In genomic region chr21:45818904-45819285, GRCh38 we compare ENCODE assay signal across 8 cellular contexts.
A peak's percentile ranks its signal among the peaks of the same experiment; 100 is the strongest.
DNase-seq lines count a peak whose midpoint lies in the region; ATAC-seq and TF ChIP-seq lines count a peak whose summit lies in the region.

No MANE protein-coding gene starts in this region.

- no peak for TF ChIP-seq CTCF in Caco-2 (IDR thresholded peaks at IDR 0.05; ENCODE audit: insufficient read depth in 1 of 2, low read depth in 1 of 2, low read length in 1 of 2, severe bottlenecking in 1 of 2, unreplicated experiment in 1 of 2)

- peaks cover 12% of the 10 kb centered on the region for H3K27me3 Mint-ChIP-seq in Caco-2 (ENCODE audit: insufficient read depth, unreplicated experiment)

- H3K9me3 ChIP-seq in Caco-2, result no peaks in the 10 kb centered on the region

- H3K4me1 ChIP-seq in Caco-2, result peaks cover 5% of the 10 kb centered on the region; the same call in 1 of the 2 replicates

- BruUV-seq in Caco-2 (replicated peaks; lab: Mats Ljungman, UMichigan), result no TSS peak

- peak; percentile 64 for ATAC-seq in GM18867 (IDR thresholded peaks at IDR 0.05; ENCODE audit: unreplicated experiment)
- ATAC-seq in GM18868 (IDR thresholded peaks at IDR 0.05; ENCODE audit: unreplicated experiment), result no peak

- POLR2A ChIA-PET in Caco-2 (lab: Charles Lee), result no interaction called here

- intact Hi-C loops in Caco-2 (cut with micrococcal nuclease; ENCODE audit: unreplicated experiment), result no loop called here

- CTCF ChIA-PET in Caco-2 (lab: Charles Lee), result interaction anchor here (1.0 to 3.9 kb wide), 2 partner anchors 258 to 263 kb away, joined by 4 to 34 read pairs; no protein-coding TSS in a partner anchor

- no peak overlapping the region for H3K27ac Mint-ChIP-seq in Caco-2 (ENCODE audit: unreplicated experiment)

- H3K36me3 Mint-ChIP-seq in Caco-2 (ENCODE audit: insufficient read depth, unreplicated experiment), result no peaks in the 10 kb centered on the region

- H3K9me3 Mint-ChIP-seq in Caco-2 (ENCODE audit: unreplicated experiment), result no peaks in the 10 kb centered on the region

- DNase-seq in SW480 (ENCODE audit: low spot score), result peak; percentile 97
- DNase-seq in amniotic epithelial cell (ENCODE audit: low read depth), result peak; percentile 83
- peak; percentile 91 for DNase-seq in stimulated activated CD4-positive, alpha-beta T cell treated with anti-CD3 and anti-CD28 coated beads, Interleukin-15, amount 100 ng/mL, for 24 hours
- no peak for DNase-seq in Caco-2
- DNase-seq in germinal center (ENCODE audit: low spot score), result no peak
- DNase-seq in medulla oblongata (ENCODE audit: extremely low spot score), result no peak

- H3K4me3 ChIP-seq in Caco-2 (ENCODE audit: low read depth, low read length), result no peak overlapping the region

- no peaks in the 10 kb centered on the region for H3K36me3 ChIP-seq in Caco-2 (ENCODE audit: control insufficient read depth, insufficient read depth, low read length)

- H3K4me3 Mint-ChIP-seq in Caco-2 (ENCODE audit: unreplicated experiment), result no peak overlapping the region

- no peaks in the 10 kb centered on the region for H3K27me3 ChIP-seq in Caco-2 (replicated peaks; ENCODE audit: control insufficient read depth, insufficient read depth, low read length)

- peaks cover 9% of the 10 kb centered on the region for H3K4me1 Mint-ChIP-seq in Caco-2 (ENCODE audit: low read depth, unreplicated experiment)

Comparison
In these comparisons a context has a peak if more than half of its experiments do, and no peak if none do; other contexts are left out.
1. DNase-seq: peak in SW480 (single experiment), amniotic epithelial cell (single experiment) and stimulated activated CD4-positive, alpha-beta T cell treated with anti-CD3 and anti-CD28 coated beads, Interleukin-15, amount 100 ng/mL, for 24 hours (single experiment); none in Caco-2 (0 of 2), germinal center (single experiment) and medulla oblongata (single experiment).